17 cellular contexts compared by ENCODE assay signal in the genomic region with DNA sequence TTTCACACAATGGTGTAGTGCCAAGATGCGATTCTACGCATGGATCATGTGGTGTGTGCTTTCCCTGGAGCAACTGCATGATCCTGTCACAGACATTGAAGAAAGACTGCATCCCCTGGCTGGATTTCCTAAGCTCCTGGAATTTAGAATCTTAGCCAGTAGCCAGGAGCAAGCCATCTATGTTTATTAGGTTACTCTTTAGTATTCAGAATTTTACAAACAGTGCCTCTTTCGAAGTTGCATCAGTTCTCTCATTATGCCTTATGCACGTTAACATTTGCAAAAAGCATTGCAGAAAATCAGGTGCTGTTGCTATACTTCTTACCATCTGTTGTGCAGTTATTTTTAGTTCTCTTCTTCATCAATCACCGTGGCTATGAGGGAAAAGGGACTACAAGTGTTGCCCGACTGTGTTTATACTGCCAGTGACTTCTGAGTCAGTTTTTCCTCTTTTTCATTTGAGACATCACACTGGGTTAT.
DNase-seq lines count a peak whose midpoint lies in the region; ATAC-seq and TF ChIP-seq lines count a peak whose summit lies in the region.
"Had no signal": no experiment of that assay in that cellular context is flagged by ENCODE, and none has a peak within 500 bp of the region (broad histone marks: within the 10 kb centered on the region; RNA-seq: fewer than 3 reads in every experiment).

No MANE protein-coding gene starts in this region.

- H4K20me1 ChIP-seq in PC-3 (ENCODE audit: low read length): no peaks in the 10 kb centered on the region

- intact Hi-C loops in PC-3 (cut with micrococcal nuclease): no loop called here

- H3K4me1 ChIP-seq in PC-3 (ENCODE audit: insufficient read depth, low read length): no peaks in the 10 kb centered on the region

- CTCF ChIA-PET in PC-3 (lab: Charles Lee): no interaction called here

- POLR2A ChIA-PET in PC-3 (lab: Charles Lee; ENCODE audit: unreplicated experiment): no interaction called here

- DNase-seq in DMS 273 treated with DMSO at 0.1 percent for 48 hours (lab: John Stamatoyannopoulos, UW): peak; percentile 62
- peak; percentile 16 for DNase-seq in MG63
- DNase-seq in cerebellum (ENCODE audit: low spot score): peak; percentile 28
- peak; percentile 71 for DNase-seq in myocyte (ENCODE audit: low read depth)
- DNase-seq in activated CD4-positive, CD25-positive, alpha-beta regulatory T cell (lab: John Stamatoyannopoulos, UW): no peak
- no peak for DNase-seq in middle frontal gyrus (ENCODE audit: extremely low spot score, low spot score)
- no peak for DNase-seq in SKM-1 treated with dmso at 0.1 percent for 144 hours (lab: John Stamatoyannopoulos, UW; ENCODE audit: unreplicated experiment)
- DNase-seq in PC-3: no peak
- DNase-seq: activated CD4-positive, alpha-beta T cell treated with anti-CD3 and anti-CD28 coated beads, Interleukin-2, amount 10 ng/mL, durations not matched to agents 7 days and 5 days; activated T-cell treated with anti-CD3 and anti-CD28 coated beads, Interleukin-2, amount 50 U/mL, for 24 hours; DMS53; NCI-H2029; NCI-H526 treated with DMSO at 0.1 percent for 48 hours; ovary had no signal

- H3K4me3 ChIP-seq in MG63: no peak overlapping the region
- H3K4me3 ChIP-seq in PC-3 (ENCODE audit: low read length): no peak overlapping the region
- H3K4me3 ChIP-seq: ovary had no signal

- no peaks in the 10 kb centered on the region for H3K36me3 ChIP-seq in MG63
- H3K36me3 ChIP-seq in PC-3 (ENCODE audit: low read depth, low read length): no peaks in the 10 kb centered on the region
- H3K36me3 ChIP-seq: esophagus muscularis mucosa, ovary had no signal

- TF ChIP-seq CTCF in PC-3 (conservative IDR thresholded peaks at IDR 0.05; ENCODE audit: low read depth, low read length): no peak

- H3K79me2 ChIP-seq in PC-3 (ENCODE audit: low read length): no peaks in the 10 kb centered on the region

- ATAC-seq in PC-3: no peak
- ATAC-seq: left lobe of liver, Panc1 had no signal

- H3F3A ChIP-seq in PC-3 (ENCODE audit: low read length, unreplicated experiment): no peaks in the 10 kb centered on the region

- H3K27me3 ChIP-seq in MG63: no peaks in the 10 kb centered on the region
- H3K27me3 ChIP-seq in PC-3 (ENCODE audit: low read length): no peaks in the 10 kb centered on the region
- H3K27me3 ChIP-seq: esophagus muscularis mucosa, ovary had no signal

- H2AFZ ChIP-seq in PC-3 (ENCODE audit: low read length): no peak overlapping the region

- no peak overlapping the region for H3K4me2 ChIP-seq in PC-3 (ENCODE audit: low read length)

- BruUV-seq in PC-3 (replicated peaks; lab: Mats Ljungman, UMichigan): no TSS peak

- H3K9me3 ChIP-seq in MG63 (no peaks in the 10 kb centered on the region), PC-3 (ENCODE audit: low read length) (no peaks in the 10 kb centered on the region)
- H3K9me3 ChIP-seq: ovary had no signal

- H3K9ac ChIP-seq in PC-3 (ENCODE audit: low read length): no peak overlapping the region

- no peaks in the 10 kb centered on the region for H3K9me2 ChIP-seq in PC-3 (replicated peaks; ENCODE audit: low read length)

- H3K27ac ChIP-seq in PC-3 (ENCODE audit: low read length): no peak overlapping the region
- H3K27ac ChIP-seq: ovary had no signal

Comparison
In these comparisons a context has a peak if more than half of its experiments do, and no peak if none do; other contexts are left out.
1. DNase-seq: peak in DMS 273 treated with DMSO at 0.1 percent for 48 hours (single experiment), MG63 (single experiment), cerebellum (single experiment) and myocyte (single experiment); none in activated CD4-positive, CD25-positive, alpha-beta regulatory T cell (0 of 4), middle frontal gyrus (single experiment), SKM-1 treated with dmso at 0.1 percent for 144 hours (single experiment) and PC-3 (single experiment).